ENCODE assay signal across 1 cellular context in genomic region chr15:52303093-52303772, GRCh38.
TF ChIP-seq lines count a peak whose summit lies in the region.

No MANE protein-coding gene starts in this region.

TF ChIP-seq in H1, 55 proteins besides CTCF, POLR2A, EP300 and RAD21:
- TF ChIP-seq RBBP5 (IDR thresholded peaks at IDR 0.05; ENCODE audit: borderline replicate concordance, low read depth, low read length) (no peak), CBX8 (IDR thresholded peaks at IDR 0.05; ENCODE audit: borderline replicate concordance, low read depth, low read length) (no peak), GTF2F1 (IDR thresholded peaks at IDR 0.05; ENCODE audit: borderline replicate concordance, low read depth, low read length) (no peak), TEAD4 (IDR thresholded peaks at IDR 0.05; ENCODE audit: low read depth, low read length) (no peak), EGR1 (IDR thresholded peaks at IDR 0.05; ENCODE audit: borderline replicate concordance, low read depth, low read length) (no peak), RFX5 (IDR thresholded peaks at IDR 0.05; ENCODE audit: borderline replicate concordance, low read depth, low read length) (no peak), MAFK (IDR thresholded peaks at IDR 0.05; ENCODE audit: low read depth, low read length) (no peak)
- TF ChIP-seq, protein P1, sequence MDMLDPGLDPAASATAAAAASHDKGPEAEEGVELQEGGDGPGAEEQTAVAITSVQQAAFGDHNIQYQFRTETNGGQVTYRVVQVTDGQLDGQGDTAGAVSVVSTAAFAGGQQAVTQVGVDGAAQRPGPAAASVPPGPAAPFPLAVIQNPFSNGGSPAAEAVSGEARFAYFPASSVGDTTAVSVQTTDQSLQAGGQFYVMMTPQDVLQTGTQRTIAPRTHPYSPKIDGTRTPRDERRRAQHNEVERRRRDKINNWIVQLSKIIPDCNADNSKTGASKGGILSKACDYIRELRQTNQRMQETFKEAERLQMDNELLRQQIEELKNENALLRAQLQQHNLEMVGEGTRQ (IDR thresholded peaks at IDR 0.05; ENCODE audit: low read length) = no peak
